Comparison of ENCODE assay signal across 12 cellular contexts in the genomic region with DNA sequence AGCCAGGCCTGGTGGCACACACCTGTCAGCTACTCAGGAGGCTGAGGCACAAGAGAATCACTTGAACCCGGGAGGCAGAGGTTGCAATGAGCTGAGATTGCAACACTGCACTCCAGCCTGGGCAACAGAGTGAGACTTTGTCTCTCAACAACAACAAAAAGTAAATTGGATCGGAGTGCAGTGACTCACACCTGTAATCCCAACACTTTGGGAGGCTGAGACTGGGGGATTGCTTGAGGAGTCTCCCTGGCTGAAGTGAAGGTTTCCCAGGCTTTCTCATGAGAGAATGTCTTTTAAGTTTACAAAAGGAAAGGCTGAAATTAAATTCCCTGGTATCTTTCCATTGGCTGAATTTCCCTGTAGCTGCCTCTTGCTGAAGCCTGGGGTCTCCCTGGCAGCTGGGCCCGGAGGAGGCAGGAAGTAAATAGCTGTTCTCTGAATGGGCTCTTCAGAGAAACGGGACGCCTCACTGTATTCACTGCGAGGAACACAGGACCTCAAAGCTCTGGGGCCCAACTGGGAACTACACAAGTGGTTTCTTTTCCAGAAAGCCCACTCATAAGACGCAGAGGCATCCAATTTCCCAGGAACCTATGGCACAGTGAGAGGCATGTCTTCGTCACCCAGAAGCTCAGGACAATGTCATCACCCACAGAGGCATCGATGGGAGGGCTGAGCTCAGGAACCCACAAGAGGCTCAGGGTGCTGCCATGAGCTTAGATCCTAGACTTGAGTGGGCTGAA.
DNase-seq lines count a peak whose midpoint lies in the region.
"Had no signal": no experiment of that assay in that cellular context is flagged by ENCODE, and none has a peak within 500 bp of the region (broad histone marks: within the 10 kb centered on the region; RNA-seq: fewer than 3 reads in every experiment).

No MANE protein-coding gene starts in this region.

- DNase-seq in LHCN-M2 (ENCODE audit: low read depth), result peak; percentile 55
- DNase-seq in dermis blood vessel endothelial cell, result peak; percentile 69
- DNase-seq in NCI-H146 (lab: John Stamatoyannopoulos, UW), result no peak
- DNase-seq in activated CD4-positive, alpha-beta T cell treated with anti-CD3 and anti-CD28 coated beads, Interleukin-2, amount 50 U/mL, for 48 hours, result no peak
- no peak for DNase-seq in ACHN
- no peak for DNase-seq in stimulated activated CD4-positive, alpha-beta T cell treated with anti-CD3 and anti-CD28 coated beads, Interleukin-4, amount 100 ng/mL, for 4 hours
- DNase-seq: activated T-cell treated with anti-CD3 and anti-CD28 coated beads for 4 hours; CD4-positive, alpha-beta memory T cell; dorsolateral prefrontal cortex had no signal

- in situ Hi-C loops in ACHN (cut with HindIII; ENCODE audit: low pct_ligation_motif_present, low pct_unique_long_range_greater_than_20kb, low sequenced_read_pairs), result no loop called here

- H3K79me2 ChIP-seq in ACC112 (ENCODE audit: control insufficient read depth, insufficient read depth, low read length, unreplicated experiment), result no peaks in the 10 kb centered on the region
- H3K79me2 ChIP-seq: parathyroid adenoma had no signal

- H3K4me1 ChIP-seq in ACC112 (ENCODE audit: control insufficient read depth, insufficient read depth, low read length, unreplicated experiment), result peaks cover 27% of the 10 kb centered on the region
- H3K4me1 ChIP-seq in mesodermal cell (ENCODE audit: control insufficient read depth, insufficient read depth, low read length, poor library complexity, severe bottlenecking), result peaks cover 38% of the 10 kb centered on the region
- H3K4me1 ChIP-seq: parathyroid adenoma had no signal

- H3K36me3 ChIP-seq in ACC112 (ENCODE audit: insufficient read depth, low read length) (no peaks in the 10 kb centered on the region), mesodermal cell (ENCODE audit: control insufficient read depth, insufficient read depth, low read length) (no peaks in the 10 kb centered on the region)

- no peaks in the 10 kb centered on the region for H3K9me3 ChIP-seq in mesodermal cell (ENCODE audit: control insufficient read depth, low read length)

- H3K27ac ChIP-seq in ACC112 (ENCODE audit: low read depth, low read length) (peak overlapping the region; percentile 83), mesodermal cell (ENCODE audit: low read depth, low read length, severe bottlenecking) (peak overlapping the region; percentile 81)
- H3K27ac ChIP-seq: parathyroid adenoma had no signal

- H3K4me3 ChIP-seq in ACC112 (ENCODE audit: low read depth, low read length) (peak overlapping the region; percentile 15; the same call in 1 of the 2 replicates), mesodermal cell (ENCODE audit: extremely low read depth, insufficient read depth, low read length, poor library complexity, severe bottlenecking) (no peak overlapping the region)
- H3K4me3 ChIP-seq: dorsolateral prefrontal cortex had no signal

- 68 to 72% methylated on average over 7 to 8 of the region's 9 CpGs for WGBS in mesodermal cell (ENCODE audit: insufficient coverage in 2 of 2), 2 experiments

- no peaks in the 10 kb centered on the region for H3K27me3 ChIP-seq in ACC112 (ENCODE audit: insufficient read depth, low read length)
- H3K27me3 ChIP-seq: dorsolateral prefrontal cortex had no signal

- H2AFZ ChIP-seq in ACC112 (ENCODE audit: low read length, unreplicated experiment), result peak overlapping the region; percentile 52
- H2AFZ ChIP-seq: parathyroid adenoma had no signal

Comparison
In these comparisons a context has a peak if more than half of its experiments do, and no peak if none do; other contexts are left out.
1. DNase-seq: peak in LHCN-M2 (single experiment) and dermis blood vessel endothelial cell (single experiment); none in NCI-H146 (single experiment), activated CD4-positive, alpha-beta T cell treated with anti-CD3 and anti-CD28 coated beads, Interleukin-2, amount 50 U/mL, for 48 hours (0 of 2), ACHN (single experiment) and stimulated activated CD4-positive, alpha-beta T cell treated with anti-CD3 and anti-CD28 coated beads, Interleukin-4, amount 100 ng/mL, for 4 hours (0 of 2).